ENCODE assay signal across 11 cellular contexts in genomic region chr1:22104865-22105437, GRCh38. TPM values are rescaled to one million over a fixed set of nuclear protein-coding genes. Genes with fewer than 3 reads are reported as not detected.
DNase-seq lines count a peak whose midpoint lies in the region; ATAC-seq and TF ChIP-seq lines count a peak whose summit lies in the region.
"Had no signal": no experiment of that assay in that cellular context is flagged by ENCODE, and none has a peak within 500 bp of the region (broad histone marks: within the 10 kb centered on the region; RNA-seq: fewer than 3 reads in every experiment).

No MANE protein-coding gene starts in this region.

- peaks cover 55% of the 10 kb centered on the region for H3K36me3 Mint-ChIP-seq in CD8-positive, alpha-beta T cell
- H3K36me3 Mint-ChIP-seq in immature natural killer cell = peaks cover 0 to 4% (median 3%) of the 10 kb centered on the region in 3 donors

- ATAC-seq in CD8-positive, alpha-beta T cell = peak; percentile 77

- H3K36me3 ChIP-seq in CD8-positive, alpha-beta T cell (ENCODE audit: insufficient read depth, low read length) = peaks cover 5% of the 10 kb centered on the region
- H3K36me3 ChIP-seq in esophagus muscularis mucosa = peaks cover 0 to 51% (median 11%) of the 10 kb centered on the region in 4 donors

- H3K27ac ChIP-seq in CD8-positive, alpha-beta T cell (ENCODE audit: low read depth, low read length) = peak overlapping the region; percentile 21
- no peak overlapping the region for H3K27ac ChIP-seq in esophagus muscularis mucosa (replicated peaks in 1 of 4)
- H3K27ac ChIP-seq: suprapubic skin had no signal

- H3K4me1 ChIP-seq in CD8-positive, alpha-beta T cell (ENCODE audit: insufficient read depth, low read length) = peaks cover 48% of the 10 kb centered on the region
- peaks cover 16 to 64% (median 35%) of the 10 kb centered on the region in 4 donors for H3K4me1 ChIP-seq in esophagus muscularis mucosa

- peaks cover 74% of the 10 kb centered on the region for H3K4me1 Mint-ChIP-seq in CD8-positive, alpha-beta T cell (ENCODE audit: low read depth)
- H3K4me1 Mint-ChIP-seq in immature natural killer cell = peaks cover 92 to 96% of the 10 kb centered on the region in 2 donors

- WGBS in esophagus muscularis mucosa = 93% methylated on average over 6 of the region's 6 CpGs

- intact Hi-C loops in CD8-positive, alpha-beta T cell (cut with DNase I, micrococcal nuclease) = loop anchor here (1.0 to 2.0 kb wide), 4 partner anchors 14 to 537 kb away; partner anchors contain the start of gene WNT4 (in 1 of the 2)
- intact Hi-C loops in esophagus muscularis mucosa (cut with DNase I) = loop anchor here (5.0 to 10.0 kb wide), 2 partner anchors 312 to 540 kb away; partner anchors contain the start of gene C1QC

- DNase-seq in CD8-positive, alpha-beta T cell = peak in 6 of 7 experiments; percentile 10 to 71 (median 41)
- DNase-seq in Jurkat, Clone E6-1 (ENCODE audit: low read depth, low spot score) = peak; percentile 73
- peak; percentile 21 for DNase-seq in activated CD8-positive, alpha-beta memory T cell treated with anti-CD3 and anti-CD28 coated beads, Interleukin-2, amount 50 U/mL, for 24 hours (ENCODE audit: extremely low read depth)
- DNase-seq in immature natural killer cell = peak; percentile 64 to 71 (median 65)
- no peak for DNase-seq in medulla oblongata (ENCODE audit: extremely low spot score)
- no peak for DNase-seq in GM10266 (ENCODE audit: extremely low spot score)
- no peak for DNase-seq in esophagus muscularis mucosa (ENCODE audit: extremely low spot score)
- DNase-seq in DMS79 treated with DMSO at 0.1 percent for 48 hours (lab: John Stamatoyannopoulos, UW) = no peak
- DNase-seq: NCI-H510A had no signal

- CTCF ChIA-PET in CD8-positive, alpha-beta T cell (lab: Charles Lee) = interaction anchor here (0.8 to 2.2 kb wide), 17 partner anchors 9 to 312 kb away, joined by 3 to 16 read pairs (median 5); no protein-coding TSS in a partner anchor

- peak overlapping the region; percentile 16 for H3K4me3 Mint-ChIP-seq in CD8-positive, alpha-beta T cell
- H3K4me3 Mint-ChIP-seq in immature natural killer cell = peak overlapping the region; percentile 62 to 72 (median 66)

- peak overlapping the region; percentile 81 for H3K27ac Mint-ChIP-seq in CD8-positive, alpha-beta T cell
- H3K27ac Mint-ChIP-seq in immature natural killer cell = peak overlapping the region; percentile 74 to 93 (median 90)

- no peak for TF ChIP-seq POLR2A in esophagus muscularis mucosa (IDR thresholded peaks at IDR 0.05; ENCODE audit: low read depth)

- no peaks in the 10 kb centered on the region for H3K9me3 Mint-ChIP-seq in CD8-positive, alpha-beta T cell
- no peaks in the 10 kb centered on the region for H3K9me3 Mint-ChIP-seq in immature natural killer cell

- no peak overlapping the region for H3K4me3 ChIP-seq in CD8-positive, alpha-beta T cell (ENCODE audit: low read depth, low read length)
- H3K4me3 ChIP-seq in Jurkat, Clone E6-1 (ENCODE audit: low read length) = no peak overlapping the region
- H3K4me3 ChIP-seq in esophagus muscularis mucosa = no peak overlapping the region
- H3K4me3 ChIP-seq: lung, suprapubic skin had no signal

- no peak for TF ChIP-seq CTCF in CD8-positive, alpha-beta T cell (IDR thresholded peaks at IDR 0.05)
- TF ChIP-seq CTCF in GM10266 (IDR thresholded peaks at IDR 0.05; ENCODE audit: control insufficient read depth, insufficient read depth, low read depth, missing control alignments) (no peak), esophagus muscularis mucosa (IDR thresholded peaks at IDR 0.05) (no peak)

- no peak for TF ChIP-seq EP300 in esophagus muscularis mucosa (IDR thresholded peaks at IDR 0.05)

- H3K9me3 ChIP-seq in CD8-positive, alpha-beta T cell (ENCODE audit: low read length) = no peaks in the 10 kb centered on the region
- no peaks in the 10 kb centered on the region for H3K9me3 ChIP-seq in esophagus muscularis mucosa
- H3K9me3 ChIP-seq: suprapubic skin had no signal

- H3K27me3 ChIP-seq in CD8-positive, alpha-beta T cell (ENCODE audit: insufficient read depth, low read length) = no peaks in the 10 kb centered on the region
- H3K27me3 ChIP-seq in esophagus muscularis mucosa = no peaks in the 10 kb centered on the region
- H3K27me3 ChIP-seq: suprapubic skin had no signal

- POLR2A ChIA-PET in CD8-positive, alpha-beta T cell (lab: Charles Lee) = interaction anchor here (1.4 to 2.2 kb wide), 4 partner anchors 10 to 86 kb away, joined by 4 to 17 read pairs (median 6); partner anchors contain the start of gene CDC42

- H3K27me3 Mint-ChIP-seq in CD8-positive, alpha-beta T cell (ENCODE audit: low read depth) = no peaks in the 10 kb centered on the region
- H3K27me3 Mint-ChIP-seq in immature natural killer cell (ENCODE audit: low read depth in 3 of 3) = peaks cover 0 to 6% (median 0%) of the 10 kb centered on the region in 3 donors

RNA-seq across cellular contexts. Expression of gene WNT4, which starts 37.9 kb away (rescaled TPM):
- not detected for total RNA-seq in CD8-positive, alpha-beta T cell
- not detected for polyA plus RNA-seq in Jurkat, Clone E6-1 (2012; ENCODE audit: insufficient read depth, insufficient read length)
- under 1 TPM in 1 of 3 donors, not detected in 2; 0.08 TPM for polyA plus RNA-seq in immature natural killer cell
- total RNA-seq in esophagus muscularis mucosa = under 1 TPM in 3 of 4 donors, not detected in 1; 0.19 to 0.33 (median 0.29) TPM

RNA-seq across cellular contexts. Expression of gene CDC42, which starts 52.4 kb away (rescaled TPM):
- 100 to 1,000 TPM; 327 to 377 TPM for total RNA-seq in CD8-positive, alpha-beta T cell
- polyA plus RNA-seq in Jurkat, Clone E6-1 (2012; ENCODE audit: insufficient read depth, insufficient read length) = 173 TPM
- polyA plus RNA-seq in immature natural killer cell = 100 to 1,000 TPM; 220 to 600 (median 473) TPM
- 100 to 1,000 TPM; 177 to 243 (median 204) TPM for total RNA-seq in esophagus muscularis mucosa

Comparison
In these comparisons a context has a peak if more than half of its experiments do, and no peak if none do; other contexts are left out.
1. DNase-seq: peak in CD8-positive, alpha-beta T cell (6 of 7), Jurkat, Clone E6-1 (single experiment), activated CD8-positive, alpha-beta memory T cell treated with anti-CD3 and anti-CD28 coated beads, Interleukin-2, amount 50 U/mL, for 24 hours (single experiment) and immature natural killer cell (3 of 3); none in medulla oblongata (single experiment), GM10266 (single experiment), esophagus muscularis mucosa (single experiment) and DMS79 treated with DMSO at 0.1 percent for 48 hours (single experiment).